In the genomic region with DNA sequence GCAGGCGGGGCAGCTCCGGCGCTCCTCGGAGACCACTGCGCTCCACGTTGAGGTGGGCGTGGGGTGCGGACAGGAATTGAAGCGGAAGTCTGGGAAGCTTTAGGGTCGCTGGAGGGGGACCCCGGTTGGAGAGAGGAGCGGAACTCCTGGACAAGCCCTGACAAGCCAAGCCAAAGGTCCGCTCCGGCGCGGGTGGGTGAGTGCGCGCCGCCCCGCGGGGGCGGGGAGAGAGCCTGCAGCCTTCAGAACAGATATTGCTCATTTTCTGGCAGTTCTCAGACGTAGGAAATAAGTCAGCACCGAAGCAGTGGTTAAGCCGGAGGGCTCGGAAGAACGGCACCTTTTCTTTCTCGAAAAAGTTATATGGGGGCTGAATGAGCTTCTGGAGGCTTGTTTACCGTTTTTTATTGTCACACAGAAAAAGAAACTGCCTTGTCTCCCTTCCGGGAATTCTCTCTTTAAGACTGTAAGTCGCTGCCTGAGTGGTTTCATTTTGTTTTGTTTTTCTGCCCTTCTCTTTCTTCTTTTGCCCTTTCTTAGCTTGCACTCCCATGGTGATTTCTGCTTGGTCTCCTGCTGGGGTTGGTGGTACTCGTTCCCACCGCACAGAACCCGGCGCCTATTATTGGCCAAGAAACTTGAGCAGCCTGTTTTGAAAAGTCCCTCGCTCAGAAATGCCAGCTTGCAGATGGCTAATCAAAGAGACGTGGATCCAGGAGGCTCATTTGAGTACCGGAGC, we compare ENCODE assay signal across 8 cellular contexts. TPM values are rescaled to one million over a fixed set of nuclear protein-coding genes. Genes with fewer than 3 reads are reported as not detected.
A peak's percentile ranks its signal among the peaks of the same experiment; 100 is the strongest.
DNase-seq lines count a peak whose midpoint lies in the region; ATAC-seq, FAIRE-seq and TF ChIP-seq lines count a peak whose summit lies in the region.

No MANE protein-coding gene starts in this region.

- H3K4me1 Mint-ChIP-seq in stimulated activated memory B cell treated with anti-CD40 and anti-IgM and Interleukin-4, amounts not matched to agents 10 μg/mL and 1 μg/mL and 100 μg/mL, for 72 hours, result peaks cover 49% of the 10 kb centered on the region

- FAIRE-seq in GM12891 (lab: Jason Lieb, UNC), result peak; percentile 90

- H3K27me3 ChIP-seq in NT2/D1 (ENCODE audit: insufficient read depth, insufficient read length) (peaks cover 23% of the 10 kb centered on the region), esophagus (ENCODE audit: control insufficient read depth in 1 of 2, insufficient read depth in 2 of 2, low read length in 2 of 2) (no peaks in the 10 kb centered on the region), mucosa of stomach (ENCODE audit: control insufficient read depth, insufficient read depth, low read length) (no peaks in the 10 kb centered on the region)

- peak; percentile 67 for TF ChIP-seq POLR2A in GM12891 (IDR thresholded peaks at IDR 0.05; ENCODE audit: low read depth, low read length)

- H3K9me3 Mint-ChIP-seq in stimulated activated memory B cell treated with anti-CD40 and anti-IgM and Interleukin-4, amounts not matched to agents 10 μg/mL and 1 μg/mL and 100 μg/mL, for 72 hours, result peaks cover 6% of the 10 kb centered on the region

- H3K9ac ChIP-seq in NT2/D1 (ENCODE audit: insufficient read length, low read depth) (peak overlapping the region; percentile 70), mucosa of stomach (ENCODE audit: low read length) (peak overlapping the region; percentile 76)

- H3K36me3 ChIP-seq in NT2/D1 (ENCODE audit: insufficient read depth, insufficient read length, low read length) (no peaks in the 10 kb centered on the region), esophagus (ENCODE audit: control insufficient read depth in 2 of 2, insufficient read depth in 2 of 2, low read length in 1 of 2) (no peaks in the 10 kb centered on the region), mucosa of stomach (ENCODE audit: control insufficient read depth, insufficient read depth, low read length) (no peaks in the 10 kb centered on the region)

- H3K9me3 ChIP-seq in NT2/D1 (ENCODE audit: insufficient read depth, low read length), result no peaks in the 10 kb centered on the region
- no peaks in the 10 kb centered on the region for H3K9me3 ChIP-seq in esophagus (ENCODE audit: control insufficient read depth in 2 of 2, insufficient read depth in 1 of 2, low read depth in 1 of 2, low read length in 1 of 2)
- no peaks in the 10 kb centered on the region for H3K9me3 ChIP-seq in mucosa of stomach (ENCODE audit: control insufficient read depth, low read length)

- H3K27me3 Mint-ChIP-seq in stimulated activated memory B cell treated with anti-CD40 and anti-IgM and Interleukin-4, amounts not matched to agents 10 μg/mL and 1 μg/mL and 100 μg/mL, for 72 hours, result no peaks in the 10 kb centered on the region

- 0% methylated on average over 38 of the region's 38 CpGs for WGBS in esophagus, 2 donors

- H3K4me3 ChIP-seq in NT2/D1 (ENCODE audit: insufficient read length, low read depth) (peak overlapping the region; percentile 80), esophagus (ENCODE audit: low read depth in 1 of 2, low read length in 2 of 2) (peak overlapping the region; percentile 87 to 93), mucosa of stomach (ENCODE audit: low read length) (peak overlapping the region; percentile 63)

- ATAC-seq in HG02852 (IDR thresholded peaks at IDR 0.05; ENCODE audit: unreplicated experiment) (peak; percentile 41), GM21737 (IDR thresholded peaks at IDR 0.05; ENCODE audit: unreplicated experiment) (no peak)
- ATAC-seq in stimulated activated memory B cell treated with anti-CD40 and anti-IgM and Interleukin-4, amounts not matched to agents 10 μg/mL and 1 μg/mL and 100 μg/mL, for 72 hours, result peak; percentile 80

- H3K4me3 Mint-ChIP-seq in stimulated activated memory B cell treated with anti-CD40 and anti-IgM and Interleukin-4, amounts not matched to agents 10 μg/mL and 1 μg/mL and 100 μg/mL, for 72 hours, result peak overlapping the region; percentile 96

- H3K4me1 ChIP-seq in NT2/D1 (ENCODE audit: insufficient read depth, insufficient read length) (no peaks in the 10 kb centered on the region), esophagus (ENCODE audit: control insufficient read depth in 2 of 2, insufficient read depth in 2 of 2, low read length in 1 of 2) (no peaks in the 10 kb centered on the region), mucosa of stomach (ENCODE audit: control insufficient read depth, insufficient read depth, low read length) (peaks cover 9% of the 10 kb centered on the region)

- peaks cover 4% of the 10 kb centered on the region for H3K36me3 Mint-ChIP-seq in stimulated activated memory B cell treated with anti-CD40 and anti-IgM and Interleukin-4, amounts not matched to agents 10 μg/mL and 1 μg/mL and 100 μg/mL, for 72 hours

- DNase-seq in GM12891 (ENCODE audit: insufficient read length, low spot score) (no peak), NT2/D1 (ENCODE audit: low read depth, low spot score) (no peak)
- peak; percentile 72 for DNase-seq in activated T-cell treated with anti-CD3 and anti-CD28 coated beads, Interleukin-2, amount 50 U/mL, for 1 hour

- peak overlapping the region; percentile 90 to 97 for H3K27ac ChIP-seq in esophagus (ENCODE audit: low read depth in 2 of 2, low read length in 1 of 2)

- peak overlapping the region; percentile 97 for H3K27ac Mint-ChIP-seq in stimulated activated memory B cell treated with anti-CD40 and anti-IgM and Interleukin-4, amounts not matched to agents 10 μg/mL and 1 μg/mL and 100 μg/mL, for 72 hours

TF ChIP-seq in GM12891, 5 proteins besides CTCF, POLR2A, EP300 and RAD21:
- TF ChIP-seq TAF1 (IDR thresholded peaks at IDR 0.05; ENCODE audit: low read depth, low read length) (peak; percentile 59), POU2F2 (IDR thresholded peaks at IDR 0.05; ENCODE audit: low read depth, low read length) (no peak), POLR2AphosphoS5 (IDR thresholded peaks at IDR 0.05; ENCODE audit: low read depth, low read length) (peak; percentile 81), SPI1 (IDR thresholded peaks at IDR 0.05; ENCODE audit: low read depth, low read length) (no peak), PAX5 (IDR thresholded peaks at IDR 0.05; ENCODE audit: insufficient read depth, low read length, severe bottlenecking) (no peak)

RNA-seq across cellular contexts. Expression of gene FAS, which starts 0.7 kb away (rescaled TPM):
- polyA plus RNA-seq in GM12891 (2012; ENCODE audit: low read depth, missing spikeins), result 47.1 TPM
- 10 to 100 TPM in 1 of 2 donors, 1 to 10 TPM in 1; 8.8 to 10.2 TPM for polyA plus RNA-seq in esophagus

RNA-seq across cellular contexts. Expression of gene ACTA2, which starts 38.8 kb away (rescaled TPM):
- polyA plus RNA-seq in GM12891 (2012; ENCODE audit: low read depth, missing spikeins), result 60.5 TPM
- 100 to 1,000 TPM; 164 to 713 TPM for polyA plus RNA-seq in esophagus
